In genomic region chr5:90555666-90556065, GRCh38 we compare ENCODE assay signal across 31 cellular contexts.
"Had no signal": no experiment of that assay in that cellular context is flagged by ENCODE, and none has a peak within 500 bp of the region (broad histone marks: within the 10 kb centered on the region; RNA-seq: fewer than 3 reads in every experiment).

No MANE protein-coding gene starts in this region.

- H3K27ac ChIP-seq: brain microvascular endothelial cell, coronary artery, dorsolateral prefrontal cortex, esophagus muscularis mucosa, foreskin keratinocyte, gastrocnemius medialis, heart right ventricle, WERI-Rb-1 had no signal

- ATAC-seq: activated CD4-positive, CD25-positive, alpha-beta regulatory T cell treated with anti-CD3 and anti-CD28 coated beads, Interleukin-2, amount 50 U/mL, for 24 hours; activated CD8-positive, alpha-beta T cell treated with anti-CD3 and anti-CD28 coated beads for 36 hours; activated T-cell treated with anti-CD3 and anti-CD28 coated beads, Interleukin-2, amount 50 U/mL, for 4 hours; activated T-helper 17 cell treated with anti-CD3 and anti-CD28 coated beads, Interleukin-2, amount 50 U/mL, for 72 hours; foreskin keratinocyte; gastrocnemius medialis; heart right ventricle; T-helper 17 cell had no signal

- DNase-seq: activated B cell treated with CpG ODN at 0.5 μM for 24 hours; activated CD4-positive, alpha-beta T cell treated with anti-CD3 and anti-CD28 coated beads for 48 hours; activated CD4-positive, alpha-beta T cell treated with anti-CD3 and anti-CD28 coated beads, Interleukin-2, amount 50 U/mL, for 1 hour; activated CD4-positive, alpha-beta T cell treated with anti-CD3 and anti-CD28 coated beads, Interleukin-2, amount 50 U/mL, for 48 hours; activated CD8-positive, alpha-beta memory T cell treated with anti-CD3 and anti-CD28 coated beads for 24 hours; activated CD8-positive, alpha-beta T cell treated with anti-CD3 and anti-CD28 coated beads for 36 hours; activated effector memory CD4-positive, alpha-beta T cell treated with Interleukin-2 at 50 U/mL for 16 hours; activated gamma-delta T cell treated with Interleukin-2 at 50 U/mL for 16 hours; activated naive CD4-positive, alpha-beta T cell treated with anti-CD3 and anti-CD28 coated beads, Interleukin-2, amount 50 U/mL, for 16 hours; activated naive CD4-positive, alpha-beta T cell treated with Interleukin-2 at 50 U/mL for 16 hours; activated T-cell treated with anti-CD3 and anti-CD28 coated beads, Interleukin-2, amount 50 U/mL, for 4 hours; amniotic stem cell; anterior cingulate cortex; brain microvascular endothelial cell; dorsolateral prefrontal cortex; effector memory CD4-positive, alpha-beta T cell; erythroblast; foreskin keratinocyte; gastrocnemius medialis; heart right ventricle; T-helper 17 cell; T1000; WERI-Rb-1 had no signal

- H3K9me3 ChIP-seq: esophagus muscularis mucosa, gastrocnemius medialis, heart right ventricle had no signal

- H3K4me3 Mint-ChIP-seq: activated B cell treated with CpG ODN at 0.5 μM for 24 hours; activated CD8-positive, alpha-beta T cell treated with anti-CD3 and anti-CD28 coated beads for 36 hours; activated naive CD8-positive, alpha-beta T cell; activated T-cell treated with anti-CD3 and anti-CD28 coated beads, Interleukin-2, amount 50 U/mL, for 4 hours; activated T-helper 17 cell treated with anti-CD3 and anti-CD28 coated beads, Interleukin-2, amount 50 U/mL, for 72 hours; central memory CD8-positive, alpha-beta T cell; dendritic cell treated with granulocyte-macrophage colony-stimulating factor and Interleukin-4, amounts not matched to agents 40 ng/mL and 50 ng/mL, for 4 days; T-helper 17 cell; T-helper 2 cell treated with Interferon-gamma antibody and Interleukin-4, amounts not matched to agents 5 μg/mL and 100 μg/mL, for 36 hours had no signal

- H3K4me3 ChIP-seq: coronary artery, dorsolateral prefrontal cortex, esophagus muscularis mucosa, gastrocnemius medialis, heart right ventricle had no signal

- H3K4me1 ChIP-seq: foreskin keratinocyte had no signal

- H3K36me3 ChIP-seq: brain microvascular endothelial cell, esophagus muscularis mucosa, gastrocnemius medialis, heart right ventricle, WERI-Rb-1 had no signal

- H3K27ac Mint-ChIP-seq: activated B cell treated with CpG ODN at 0.5 μM for 24 hours; activated CD8-positive, alpha-beta T cell treated with anti-CD3 and anti-CD28 coated beads for 36 hours; activated naive CD8-positive, alpha-beta T cell; activated T-helper 17 cell treated with anti-CD3 and anti-CD28 coated beads, Interleukin-2, amount 50 U/mL, for 72 hours; dendritic cell treated with granulocyte-macrophage colony-stimulating factor and Interleukin-4, amounts not matched to agents 40 ng/mL and 50 ng/mL, for 4 days; T-helper 17 cell; T-helper 2 cell treated with Interferon-gamma antibody and Interleukin-4, amounts not matched to agents 5 μg/mL and 100 μg/mL, for 36 hours had no signal

- H3K36me3 Mint-ChIP-seq: activated naive CD8-positive, alpha-beta T cell had no signal

- H3K9me3 Mint-ChIP-seq: activated B cell treated with CpG ODN at 0.5 μM for 24 hours; activated CD8-positive, alpha-beta T cell treated with anti-CD3 and anti-CD28 coated beads for 36 hours; activated T-cell treated with anti-CD3 and anti-CD28 coated beads, Interleukin-2, amount 50 U/mL, for 4 hours; activated T-helper 17 cell treated with anti-CD3 and anti-CD28 coated beads, Interleukin-2, amount 50 U/mL, for 72 hours; central memory CD8-positive, alpha-beta T cell; dendritic cell treated with granulocyte-macrophage colony-stimulating factor and Interleukin-4, amounts not matched to agents 40 ng/mL and 50 ng/mL, for 4 days; T-helper 2 cell treated with Interferon-gamma antibody and Interleukin-4, amounts not matched to agents 5 μg/mL and 100 μg/mL, for 36 hours had no signal
